ENCODE assay signal across 14 cellular contexts in genomic region chr1:66642992-66643391, GRCh38.
"Had no signal": no experiment of that assay in that cellular context is flagged by ENCODE, and none has a peak within 500 bp of the region (broad histone marks: within the 10 kb centered on the region; RNA-seq: fewer than 3 reads in every experiment).

No MANE protein-coding gene starts in this region.

- FAIRE-seq: colon, endometrium had no signal

- H3K27me3 ChIP-seq: thyroid gland had no signal

- DNase-seq: activated CD4-positive, alpha-beta T cell treated with anti-CD3 and anti-CD28 coated beads for 1 hour; activated CD4-positive, alpha-beta T cell treated with anti-CD3 and anti-CD28 coated beads, Interleukin-2, amount 50 U/mL, for 48 hours; activated effector memory CD4-positive, alpha-beta T cell treated with anti-CD3 and anti-CD28 coated beads, Interleukin-2, amount 50 U/mL, for 16 hours; activated T-cell treated with anti-CD3 and anti-CD28 coated beads, Interleukin-2, amount 50 U/mL, for 4 hours; glutamatergic neuron; kidney glomerular epithelial cell; nephron progenitor cell; spleen; thyroid gland had no signal

- H3K9me3 ChIP-seq: spleen, thyroid gland had no signal

- H3K27ac ChIP-seq: spleen, thyroid gland, VCaP had no signal

- ATAC-seq: activated T-cell treated with anti-CD3 and anti-CD28 coated beads, Interleukin-2, amount 50 U/mL, for 4 hours; esophagus mucosa; sciatic nerve had no signal

- H3K4me1 ChIP-seq: spleen, thyroid gland had no signal

- H3K4me3 ChIP-seq: spleen, thyroid gland had no signal

- H3K36me3 ChIP-seq: spleen, thyroid gland had no signal
